8 cellular contexts compared by ENCODE assay signal in genomic region chr3:30681276-30682211, GRCh38.
A peak's percentile ranks its signal among the peaks of the same experiment; 100 is the strongest.
DNase-seq lines count a peak whose midpoint lies in the region; ATAC-seq and TF ChIP-seq lines count a peak whose summit lies in the region.

No MANE protein-coding gene starts in this region.

- intact Hi-C loops in psoas muscle (cut with DNase I) (loop anchor here in 1 of 2 donors (10.0 kb wide), 1 partner anchor 237 kb away; no protein-coding TSS in a partner anchor), PC-9 (cut with micrococcal nuclease; ENCODE audit: unreplicated experiment) (no loop called here)

- BruUV-seq in PC-9 (replicated peaks; lab: Mats Ljungman, UMichigan), result no TSS peak

- H3K4me1 ChIP-seq in gastroesophageal sphincter (peaks cover 45 to 100% (median 60%) of the 10 kb centered on the region in 3 donors), psoas muscle (peaks cover 47% of the 10 kb centered on the region), PC-9 (replicated peaks; ENCODE audit: insufficient read depth) (no peaks in the 10 kb centered on the region)

- peak overlapping the region; percentile 58 to 77 (median 64) for H3K27ac ChIP-seq in gastroesophageal sphincter
- H3K27ac ChIP-seq in psoas muscle, result peak overlapping the region; percentile 6
- no peak overlapping the region for H3K27ac ChIP-seq in PC-9

- H3K27me3 ChIP-seq in gastroesophageal sphincter (no peaks in the 10 kb centered on the region), psoas muscle (ENCODE audit: insufficient read depth in 3 of 3, low read length in 2 of 3) (no peaks in the 10 kb centered on the region), PC-9 (ENCODE audit: insufficient read depth, low read depth) (no peaks in the 10 kb centered on the region)

- no peaks in the 10 kb centered on the region for H3K9me2 ChIP-seq in PC-9 (ENCODE audit: insufficient read depth)

- H3K4me2 ChIP-seq in PC-9, result no peak overlapping the region

- H3K9me3 ChIP-seq in gastroesophageal sphincter (no peaks in the 10 kb centered on the region), psoas muscle (no peaks in the 10 kb centered on the region), PC-9 (ENCODE audit: insufficient read depth, low read depth) (no peaks in the 10 kb centered on the region)

- TF ChIP-seq CTCF in gastroesophageal sphincter (IDR thresholded peaks at IDR 0.05) (no peak), psoas muscle (IDR thresholded peaks at IDR 0.05) (no peak), PC-9 (conservative IDR thresholded peaks at IDR 0.05) (no peak)

- TF ChIP-seq EP300 in gastroesophageal sphincter (IDR thresholded peaks at IDR 0.05), result no peak

- WGBS in gastroesophageal sphincter (ENCODE audit: low coverage in 1 of 2), 2 donors, result 45 to 59% methylated on average over 10 to 11 of the region's 16 CpGs
- WGBS in psoas muscle, 3 donors, result 46 to 53% (median 50%) methylated on average over 16 of the region's 16 CpGs

- no peak overlapping the region for H2AFZ ChIP-seq in PC-9

- H3K36me3 ChIP-seq in gastroesophageal sphincter (peaks cover 0 to 44% of the 10 kb centered on the region in 2 donors), psoas muscle (ENCODE audit: insufficient read depth in 1 of 2, low read depth in 1 of 2) (peaks cover 5 to 33% of the 10 kb centered on the region in 2 donors), PC-9 (ENCODE audit: low read depth) (no peaks in the 10 kb centered on the region)

- no peak overlapping the region for H3K4me3 ChIP-seq in gastroesophageal sphincter
- H3K4me3 ChIP-seq in psoas muscle, result no peak overlapping the region
- no peak overlapping the region for H3K4me3 ChIP-seq in PC-9

- CTCF ChIA-PET in PC-9 (lab: Charles Lee), result no interaction called here

- H4K20me1 ChIP-seq in PC-9 (ENCODE audit: insufficient read depth), result no peaks in the 10 kb centered on the region

- DNase-seq in DMS 273 (lab: John Stamatoyannopoulos, UW; ENCODE audit: unreplicated experiment) (peak; percentile 54), UCSD-AML1 (lab: John Stamatoyannopoulos, UW; ENCODE audit: unreplicated experiment) (peak; percentile 23), psoas muscle (peak; percentile 40 to 67), PC-9 (no peak), HuH-7 (ENCODE audit: low spot score) (no peak), GOT3 (lab: John Stamatoyannopoulos, UW) (no peak)

- H3F3A ChIP-seq in PC-9 (ENCODE audit: insufficient read depth, low read depth), result no peaks in the 10 kb centered on the region

- H3K79me2 ChIP-seq in PC-9 (ENCODE audit: low read depth), result no peaks in the 10 kb centered on the region

- ATAC-seq in gastroesophageal sphincter (peak; percentile 77), psoas muscle (peak in 3 of 4 donors; percentile 48 to 62 (median 51)), GM18511 (IDR thresholded peaks at IDR 0.05; ENCODE audit: unreplicated experiment) (no peak)

- POLR2A ChIA-PET in PC-9 (lab: Charles Lee; ENCODE audit: unreplicated experiment), result no interaction called here

- no peak for TF ChIP-seq POLR2A in gastroesophageal sphincter (IDR thresholded peaks at IDR 0.05)

Comparison
In these comparisons a context has a peak if more than half of its experiments do, and no peak if none do; other contexts are left out.
1. DNase-seq: peak in DMS 273 (single experiment), UCSD-AML1 (single experiment) and psoas muscle (2 of 2); none in PC-9 (0 of 2), HuH-7 (single experiment) and GOT3 (single experiment).